ENCODE assay signal across 1 cellular context in genomic region chr15:82850242-82850591, GRCh38.
TF ChIP-seq lines count a peak whose summit lies in the region.

No MANE protein-coding gene starts in this region.

TF ChIP-seq in HCT116, 20 proteins besides CTCF, POLR2A, EP300 and RAD21 (continued from another document):
- TF ChIP-seq REST (IDR thresholded peaks at IDR 0.05; ENCODE audit: low read depth) (no peak), ATF3 (IDR thresholded peaks at IDR 0.05) (no peak)
